ENCODE assay signal across 24 cellular contexts in the genomic region with DNA sequence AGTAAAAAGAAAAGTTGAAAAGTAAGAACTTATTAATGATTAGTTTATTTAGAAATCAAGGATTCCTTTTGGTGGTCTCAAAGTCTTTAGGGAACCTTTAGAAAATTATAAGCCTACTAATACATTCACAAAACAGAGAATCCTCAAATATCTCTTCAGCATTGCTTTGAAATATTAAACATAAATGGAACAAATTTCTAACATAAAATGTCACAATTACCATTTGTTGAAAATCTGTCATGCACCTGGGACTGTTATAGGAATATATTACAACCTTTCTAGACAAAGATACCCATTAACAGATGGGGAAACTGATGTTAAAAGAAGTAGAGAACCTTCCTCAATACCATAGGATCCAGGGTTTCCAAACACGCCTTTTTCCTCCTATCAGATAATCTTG.
DNase-seq lines count a peak whose midpoint lies in the region; FAIRE-seq and TF ChIP-seq lines count a peak whose summit lies in the region.
"Had no signal": no experiment of that assay in that cellular context is flagged by ENCODE, and none has a peak within 500 bp of the region (broad histone marks: within the 10 kb centered on the region; RNA-seq: fewer than 3 reads in every experiment).

No MANE protein-coding gene starts in this region.

- H3K9ac ChIP-seq in endodermal cell (ENCODE audit: extremely low read depth, low read length, poor library complexity, severe bottlenecking) = no peak overlapping the region
- H3K9ac ChIP-seq: BLaER1 treated with 17β-estradiol and CSF1 and Interleukin-3, amounts not matched to agents 10 nM and 100 nM had no signal

- DNase-seq in Calu3 (no peak), H54 (ENCODE audit: insufficient read length, low spot score) (no peak), endodermal cell (no peak), coronary artery (ENCODE audit: low spot score) (no peak)
- DNase-seq: AML-193; Caco-2; CD4-positive, alpha-beta T cell; CD8-positive, alpha-beta T cell; DMS 273 treated with DMSO at 0.1 percent for 48 hours; DMS153; DMS53; DMS79; DND-41; EL; GDM1 had no signal

- TF ChIP-seq CTCF in Calu3 (IDR thresholded peaks at IDR 0.05; ENCODE audit: unreplicated experiment) = no peak
- no peak for TF ChIP-seq CTCF in endodermal cell (conservative IDR thresholded peaks at IDR 0.05)
- no peak for TF ChIP-seq CTCF in coronary artery (IDR thresholded peaks at IDR 0.05)

- no TSS peak for BruUV-seq in Calu3 (replicated peaks; lab: Mats Ljungman, UMichigan)

- peaks cover 49% of the 10 kb centered on the region for H3K36me3 ChIP-seq in endodermal cell (ENCODE audit: control insufficient read depth, insufficient read depth, low read length)

- peaks cover 29% of the 10 kb centered on the region for H3K36me3 Mint-ChIP-seq in Calu3 (ENCODE audit: insufficient read depth, unreplicated experiment)
- no peaks in the 10 kb centered on the region for H3K36me3 Mint-ChIP-seq in dendritic cell treated with granulocyte-macrophage colony-stimulating factor and Interleukin-4, amounts not matched to agents 40 ng/mL and 50 ng/mL, for 4 days (ENCODE audit: low read depth)
- H3K36me3 Mint-ChIP-seq in endodermal cell (ENCODE audit: low read depth) = peaks cover 50% of the 10 kb centered on the region
- H3K36me3 Mint-ChIP-seq: CD8-positive, alpha-beta T cell had no signal

- CTCF ChIA-PET in Calu3 (lab: Charles Lee) = no interaction called here

- 96 to 100% methylated on average over 1 of the region's 1 CpG for WGBS in endodermal cell (ENCODE audit: insufficient coverage in 1 of 2, insufficient read length in 1 of 2), 2 experiments

- FAIRE-seq in H54 (lab: Jason Lieb, UNC) = peak; percentile 20
- FAIRE-seq: A549, GM12878, GM12892, GM18507 had no signal

- H3K27ac Mint-ChIP-seq in Calu3 (ENCODE audit: unreplicated experiment) (peak overlapping the region; percentile 56), endodermal cell (no peak overlapping the region)
- peak overlapping the region; percentile 34 for H3K27ac Mint-ChIP-seq in dendritic cell treated with granulocyte-macrophage colony-stimulating factor and Interleukin-4, amounts not matched to agents 40 ng/mL and 50 ng/mL, for 4 days
- H3K27ac Mint-ChIP-seq: B cell; CD4-positive, alpha-beta T cell; CD8-positive, alpha-beta T cell had no signal

- H3K4me3 Mint-ChIP-seq in Calu3 (ENCODE audit: low read depth, unreplicated experiment) (no peak overlapping the region), endodermal cell (no peak overlapping the region)
- H3K4me3 Mint-ChIP-seq in dendritic cell treated with granulocyte-macrophage colony-stimulating factor and Interleukin-4, amounts not matched to agents 40 ng/mL and 50 ng/mL, for 4 days = no peak overlapping the region
- H3K4me3 Mint-ChIP-seq: B cell; CD4-positive, alpha-beta T cell; CD8-positive, alpha-beta T cell had no signal

- peaks cover 15% of the 10 kb centered on the region for H3K4me1 ChIP-seq in endodermal cell (ENCODE audit: control insufficient read depth, insufficient read depth, low read length)

- TF ChIP-seq POLR2A in H54 (IDR thresholded peaks at IDR 0.05; ENCODE audit: low read depth, low read length) = no peak

- H3K4me3 ChIP-seq in endodermal cell (ENCODE audit: low read length) (no peak overlapping the region), coronary artery (no peak overlapping the region)
- H3K4me3 ChIP-seq: A549; BLaER1 treated with 17β-estradiol and CSF1 and Interleukin-3, amounts not matched to agents 10 nM and 100 nM; GM12878 had no signal

- H3K9me3 Mint-ChIP-seq in Calu3 (ENCODE audit: low read depth, unreplicated experiment) (no peaks in the 10 kb centered on the region), endodermal cell (no peaks in the 10 kb centered on the region)
- no peaks in the 10 kb centered on the region for H3K9me3 Mint-ChIP-seq in dendritic cell treated with granulocyte-macrophage colony-stimulating factor and Interleukin-4, amounts not matched to agents 40 ng/mL and 50 ng/mL, for 4 days

- peaks cover 38% of the 10 kb centered on the region for H3K4me1 Mint-ChIP-seq in Calu3 (ENCODE audit: low read depth, unreplicated experiment)
- peaks cover 42% of the 10 kb centered on the region for H3K4me1 Mint-ChIP-seq in dendritic cell treated with granulocyte-macrophage colony-stimulating factor and Interleukin-4, amounts not matched to agents 40 ng/mL and 50 ng/mL, for 4 days (ENCODE audit: low read depth)
- H3K4me1 Mint-ChIP-seq in endodermal cell = peaks cover 40% of the 10 kb centered on the region

- H3K27me3 Mint-ChIP-seq in Calu3 (ENCODE audit: unreplicated experiment) (no peaks in the 10 kb centered on the region), endodermal cell (ENCODE audit: insufficient read depth) (no peaks in the 10 kb centered on the region)
- no peaks in the 10 kb centered on the region for H3K27me3 Mint-ChIP-seq in dendritic cell treated with granulocyte-macrophage colony-stimulating factor and Interleukin-4, amounts not matched to agents 40 ng/mL and 50 ng/mL, for 4 days
- H3K27me3 Mint-ChIP-seq: B cell had no signal

- intact Hi-C loops in Calu3 (cut with micrococcal nuclease; ENCODE audit: unreplicated experiment) = loop anchor here (5.0 to 10.0 kb wide), 2 partner anchors 37 to 59 kb away; no protein-coding TSS in a partner anchor
- intact Hi-C loops in dendritic cell treated with granulocyte-macrophage colony-stimulating factor and Interleukin-4, amounts not matched to agents 40 ng/mL and 50 ng/mL, for 4 days (cut with micrococcal nuclease) = no loop called here

- H3K9me3 ChIP-seq in endodermal cell (ENCODE audit: control insufficient read depth, low read length) = no peaks in the 10 kb centered on the region

- no peaks in the 10 kb centered on the region for H3K27me3 ChIP-seq in endodermal cell (ENCODE audit: control insufficient read depth, insufficient read depth, low read length, poor library complexity, severe bottlenecking)
- H3K27me3 ChIP-seq: BLaER1 treated with 17β-estradiol and CSF1 and Interleukin-3, amounts not matched to agents 10 nM and 100 nM had no signal

- no peak overlapping the region for H3K27ac ChIP-seq in endodermal cell (ENCODE audit: low read depth, low read length)
- no peak overlapping the region for H3K27ac ChIP-seq in coronary artery
- H3K27ac ChIP-seq: 22Rv1, A549, C4-2B had no signal
